Comparison of ENCODE assay signal across 13 cellular contexts in the genomic region with DNA sequence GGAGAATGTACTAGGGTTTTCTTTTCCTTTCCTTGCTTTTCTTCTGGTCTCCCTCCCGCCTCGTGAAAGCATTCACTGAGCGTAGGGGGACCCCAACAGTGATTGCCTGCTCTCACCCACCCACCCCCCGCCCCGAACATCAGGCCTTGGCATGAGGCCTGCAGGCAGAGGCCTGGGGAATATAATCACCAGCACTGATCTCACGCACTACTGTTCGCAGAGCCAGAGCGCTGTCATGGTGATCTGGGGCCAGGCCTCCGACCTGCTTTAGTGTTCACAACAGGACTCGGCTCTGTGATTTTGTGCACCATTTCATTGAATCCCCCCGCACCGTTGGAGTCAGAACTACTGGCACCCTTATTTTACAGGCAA. TPM values are rescaled to one million over a fixed set of nuclear protein-coding genes. Genes with fewer than 3 reads are reported as not detected.
DNase-seq lines count a peak whose midpoint lies in the region; ATAC-seq, FAIRE-seq and TF ChIP-seq lines count a peak whose summit lies in the region.
"Had no signal": no experiment of that assay in that cellular context is flagged by ENCODE, and none has a peak within 500 bp of the region (broad histone marks: within the 10 kb centered on the region; RNA-seq: fewer than 3 reads in every experiment).

No MANE protein-coding gene starts in this region.

- no peak for TF ChIP-seq EP300 in gastroesophageal sphincter (IDR thresholded peaks at IDR 0.05)

- no peak overlapping the region for H2BK12ac ChIP-seq in H9 (ENCODE audit: insufficient read length, low read depth, low read length)

- H4K91ac ChIP-seq in H9 (ENCODE audit: insufficient read length, low read depth, low read length), result no peak overlapping the region

- no peak overlapping the region for H2BK20ac ChIP-seq in H9 (ENCODE audit: low read depth, low read length, poor library complexity, severe bottlenecking)

- no peaks in the 10 kb centered on the region for H3K23me2 ChIP-seq in H9 (ENCODE audit: insufficient read length, low read depth, low read length, poor library complexity, severe bottlenecking)

- peak overlapping the region in 2 of 3 experiments; percentile 73 to 77; a peak in 2 of 7 replicates for H3K27ac Mint-ChIP-seq in H9
- H3K27ac Mint-ChIP-seq in activated T-helper 2 cell treated with anti-CD3 and anti-CD28 coated beads, Interferon-gamma antibody, Interleukin-2, Interleukin-4, amounts not matched to agents 10 μg/mL and 5 μg/mL and 100 μg/mL, durations not matched to agents 14 hours and 24 hours and 36 hours, result no peak overlapping the region

- peaks cover 3 to 11% of the 10 kb centered on the region in 2 experiments for H3K4me1 Mint-ChIP-seq in H9
- H3K4me1 Mint-ChIP-seq in activated T-helper 2 cell treated with anti-CD3 and anti-CD28 coated beads, Interferon-gamma antibody, Interleukin-2, Interleukin-4, amounts not matched to agents 10 μg/mL and 5 μg/mL and 100 μg/mL, durations not matched to agents 14 hours and 24 hours and 36 hours (ENCODE audit: low read depth), result no peaks in the 10 kb centered on the region

- TF ChIP-seq CTCF in H9 (conservative IDR thresholded peaks at IDR 0.05) (no peak), gastroesophageal sphincter (IDR thresholded peaks at IDR 0.05) (no peak)

- no peak overlapping the region for H4K8ac ChIP-seq in H9 (replicated peaks; ENCODE audit: insufficient read length, low read depth, low read length)

- no peaks in the 10 kb centered on the region for H3K27me3 ChIP-seq in H9 (ENCODE audit: insufficient read depth, low read length)
- H3K27me3 ChIP-seq in gastroesophageal sphincter, result no peaks in the 10 kb centered on the region
- no peaks in the 10 kb centered on the region for H3K27me3 ChIP-seq in rectal smooth muscle tissue (ENCODE audit: control insufficient read depth, insufficient read depth, low read length)

- H4K5ac ChIP-seq in H9 (ENCODE audit: insufficient read length, low read depth, low read length), result no peak overlapping the region

- no peak overlapping the region for H2BK15ac ChIP-seq in H9 (ENCODE audit: low read depth, low read length)

- ATAC-seq in gastroesophageal sphincter (peak; percentile 42), HG03520 (IDR thresholded peaks at IDR 0.05; ENCODE audit: unreplicated experiment) (no peak), GM18502 (IDR thresholded peaks at IDR 0.05; ENCODE audit: poor library complexity, unreplicated experiment) (no peak)
- ATAC-seq: GM12878 had no signal

- H3K9me3 ChIP-seq in H9 (ENCODE audit: control insufficient read depth, low read depth, low read length) (no peaks in the 10 kb centered on the region), gastroesophageal sphincter (no peaks in the 10 kb centered on the region)

- no peak overlapping the region; a peak in 1 of 5 replicates for H3K4me3 Mint-ChIP-seq in H9
- H3K4me3 Mint-ChIP-seq in activated T-helper 2 cell treated with anti-CD3 and anti-CD28 coated beads, Interferon-gamma antibody, Interleukin-2, Interleukin-4, amounts not matched to agents 10 μg/mL and 5 μg/mL and 100 μg/mL, durations not matched to agents 14 hours and 24 hours and 36 hours (ENCODE audit: low read depth), result no peak overlapping the region

- H3K56ac ChIP-seq in H9 (ENCODE audit: insufficient read length, low read depth, low read length), result no peak overlapping the region

- H3K4me3 ChIP-seq in gastroesophageal sphincter (peak overlapping the region in 1 of 2 donors; percentile 25), rectal smooth muscle tissue (ENCODE audit: low read length) (no peak overlapping the region)
- H3K4me3 ChIP-seq: GM12878 had no signal

- H2AFZ ChIP-seq in H9 (ENCODE audit: low read length), result no peak overlapping the region

- H3K23ac ChIP-seq in H9 (ENCODE audit: insufficient read length, low read depth, low read length), result no peak overlapping the region

- no peaks in the 10 kb centered on the region for H3K79me2 ChIP-seq in H9 (ENCODE audit: insufficient read depth, low read length)

- no peaks in the 10 kb centered on the region for H3K36me3 ChIP-seq in gastroesophageal sphincter
- no peaks in the 10 kb centered on the region for H3K36me3 ChIP-seq in rectal smooth muscle tissue (ENCODE audit: control insufficient read depth, insufficient read depth, low read length)

- H3K27me3 Mint-ChIP-seq in H9 (ENCODE audit: low read depth), result peaks cover 6% of the 10 kb centered on the region
- H3K27me3 Mint-ChIP-seq in activated T-helper 2 cell treated with anti-CD3 and anti-CD28 coated beads, Interferon-gamma antibody, Interleukin-2, Interleukin-4, amounts not matched to agents 10 μg/mL and 5 μg/mL and 100 μg/mL, durations not matched to agents 14 hours and 24 hours and 36 hours (ENCODE audit: low read depth), result peaks cover 7% of the 10 kb centered on the region

- no peak for FAIRE-seq in HTR-8/SVneo (lab: Jason Lieb, UNC)
- FAIRE-seq: GM12878 had no signal

- no peaks in the 10 kb centered on the region; a peak in 2 of 7 replicates for H3K36me3 Mint-ChIP-seq in H9 (ENCODE audit: insufficient read depth in 1 of 3, low read depth in 3 of 3)
- H3K36me3 Mint-ChIP-seq in activated T-helper 2 cell treated with anti-CD3 and anti-CD28 coated beads, Interferon-gamma antibody, Interleukin-2, Interleukin-4, amounts not matched to agents 10 μg/mL and 5 μg/mL and 100 μg/mL, durations not matched to agents 14 hours and 24 hours and 36 hours (ENCODE audit: low read depth), result no peaks in the 10 kb centered on the region

- no peak overlapping the region for H2BK5ac ChIP-seq in H9 (ENCODE audit: insufficient read length, low read length)

- no peak overlapping the region for H3K9ac ChIP-seq in H9 (ENCODE audit: extremely low read depth, insufficient read length, low read length)
- H3K9ac ChIP-seq in rectal smooth muscle tissue (ENCODE audit: low read length), result no peak overlapping the region

- H3K79me1 ChIP-seq in H9 (ENCODE audit: insufficient read depth, low read depth, low read length, poor library complexity, severe bottlenecking), result no peaks in the 10 kb centered on the region

- no peak overlapping the region for H3T11ph ChIP-seq in H9 (ENCODE audit: low read length)

- no peak for TF ChIP-seq POLR2A in gastroesophageal sphincter (IDR thresholded peaks at IDR 0.05)

- DNase-seq in H9 (no peak), HTR-8/SVneo (ENCODE audit: insufficient read length, low spot score) (no peak)
- DNase-seq in activated T-helper 2 cell treated with anti-CD3 and anti-CD28 coated beads, Interferon-gamma antibody, Interleukin-2, Interleukin-4, amounts not matched to agents 10 μg/mL and 5 μg/mL and 100 μg/mL, durations not matched to agents 14 hours and 24 hours and 36 hours (ENCODE audit: low spot score), result no peak
- DNase-seq: activated CD4-positive, alpha-beta T cell treated with anti-CD3 and anti-CD28 coated beads, Interleukin-2, amount 50 U/mL, for 1 hour; activated effector memory CD4-positive, alpha-beta T cell treated with Interleukin-2 at 50 U/mL for 16 hours; NCI-H146 had no signal

- no peak overlapping the region for H3K4ac ChIP-seq in H9 (ENCODE audit: low read depth, low read length)

- H4K20me1 ChIP-seq in H9 (ENCODE audit: control insufficient read depth, insufficient read depth, insufficient read length), result no peaks in the 10 kb centered on the region

- no peak overlapping the region for H3K4me2 ChIP-seq in H9 (ENCODE audit: insufficient read depth, insufficient read length, low read length)

- H3K27ac ChIP-seq in H9 (ENCODE audit: insufficient read length, low read depth, low read length) (no peak overlapping the region), gastroesophageal sphincter (peak overlapping the region; percentile 8 to 72 (median 68)), rectal smooth muscle tissue (ENCODE audit: low read depth, low read length) (peak overlapping the region; percentile 74)
- H3K27ac ChIP-seq: epithelial cell of prostate had no signal

- WGBS in H9 (ENCODE audit: extremely low coverage, insufficient read length, low lambda C conversion rate), result no CpG with 5 or more reads among the region's 12 CpGs
- WGBS in gastroesophageal sphincter (ENCODE audit: low coverage in 1 of 2), 2 donors, result 18 to 26% methylated on average over 7 to 8 of the region's 12 CpGs

- intact Hi-C loops in activated T-helper 2 cell treated with anti-CD3 and anti-CD28 coated beads, Interferon-gamma antibody, Interleukin-2, Interleukin-4, amounts not matched to agents 10 μg/mL and 5 μg/mL and 100 μg/mL, durations not matched to agents 14 hours and 24 hours and 36 hours (cut with micrococcal nuclease), result no loop called here

- H3K9me3 Mint-ChIP-seq in H9, result no peaks in the 10 kb centered on the region; a peak in 1 of 5 replicates
- H3K9me3 Mint-ChIP-seq in activated T-helper 2 cell treated with anti-CD3 and anti-CD28 coated beads, Interferon-gamma antibody, Interleukin-2, Interleukin-4, amounts not matched to agents 10 μg/mL and 5 μg/mL and 100 μg/mL, durations not matched to agents 14 hours and 24 hours and 36 hours, result no peaks in the 10 kb centered on the region

- no peak overlapping the region for H2AK5ac ChIP-seq in H9 (ENCODE audit: insufficient read length, low read length)

- H2BK120ac ChIP-seq in H9 (ENCODE audit: low read depth, low read length, poor library complexity, severe bottlenecking), result no peak overlapping the region

- no peaks in the 10 kb centered on the region for H3K4me1 ChIP-seq in H9 (ENCODE audit: insufficient read depth, low read length)
- peaks cover 0 to 42% (median 10%) of the 10 kb centered on the region in 3 donors for H3K4me1 ChIP-seq in gastroesophageal sphincter
- H3K4me1 ChIP-seq in rectal smooth muscle tissue (ENCODE audit: control insufficient read depth, insufficient read depth, low read length), result peaks cover 12% of the 10 kb centered on the region

- H3K14ac ChIP-seq in H9 (ENCODE audit: insufficient read depth, low read length), result no peak overlapping the region

- no peak overlapping the region for H3K18ac ChIP-seq in H9 (ENCODE audit: insufficient read length, low read depth, low read length)

TF ChIP-seq in PFSK-1, 5 proteins besides CTCF, POLR2A, EP300 and RAD21 (continues in another document):
- 0 out of 2 replicates have a peak, but pooled peaks have one; percentile 3 for TF ChIP-seq TAF1 (IDR thresholded peaks at IDR 0.05; ENCODE audit: borderline replicate concordance, insufficient read depth, low read length)

RNA-seq across cellular contexts. Expression of a gene that starts 47.6 kb away (rescaled TPM):
- total RNA-seq in H9 (2021) (4.5 and 5.8 TPM in 2 replicates), gastroesophageal sphincter (10 to 100 TPM in 1 of 4 donors, 1 to 10 TPM in 3; 4.0 to 19.6 (median 7.0) TPM)
- polyA plus RNA-seq in PFSK-1 (2012; ENCODE audit: insufficient read length, low read depth), result 0.05 TPM
- total RNA-seq in activated T-helper 2 cell treated with anti-CD3 and anti-CD28 coated beads, Interferon-gamma antibody, Interleukin-2, Interleukin-4, amounts not matched to agents 10 μg/mL and 5 μg/mL and 100 μg/mL, durations not matched to agents 14 hours and 24 hours and 36 hours, result not detected in 2 replicates
- total RNA-seq: GM12878 had no signal
- polyA plus RNA-seq: GM12878 had no signal
